ENCODE assay signal across 8 cellular contexts in the genomic region with DNA sequence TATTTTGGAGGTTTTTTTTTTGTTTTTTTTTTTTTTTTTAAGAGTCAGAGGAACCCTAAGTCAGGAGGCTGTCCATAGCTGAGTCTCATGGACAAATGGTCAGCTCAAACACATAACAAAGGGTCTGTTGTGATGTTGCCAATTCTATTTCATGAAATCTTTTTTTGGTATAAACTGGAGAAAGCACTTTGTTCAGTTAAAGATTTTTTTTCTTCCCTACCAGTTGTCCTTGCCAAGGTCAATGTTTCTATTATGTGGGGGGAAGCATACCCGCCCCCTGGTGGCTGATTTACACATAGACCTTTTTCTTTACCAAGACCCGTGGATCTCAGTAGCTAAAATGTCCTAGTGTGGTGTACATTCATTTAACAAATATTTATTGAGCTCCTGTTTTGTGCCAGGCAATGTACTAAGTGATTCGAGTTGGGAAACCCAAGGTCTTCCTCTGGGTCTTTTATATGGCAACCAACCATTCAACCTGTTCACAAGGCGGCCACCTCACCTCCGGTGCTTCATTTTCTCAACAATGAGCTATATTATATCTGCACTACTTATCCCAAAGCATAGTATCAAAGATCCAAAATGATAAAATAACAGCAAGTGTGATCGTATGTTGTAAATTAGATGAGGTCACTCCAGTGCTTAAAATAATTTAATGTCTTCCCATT.
DNase-seq lines count a peak whose midpoint lies in the region; ATAC-seq and TF ChIP-seq lines count a peak whose summit lies in the region.

No MANE protein-coding gene starts in this region.

- no peaks in the 10 kb centered on the region for H3K36me3 ChIP-seq in fibroblast of lung (ENCODE audit: control insufficient read depth, insufficient read depth, low read length)

- H3K27ac ChIP-seq in fibroblast of lung (ENCODE audit: insufficient read depth, low read length): no peak overlapping the region

- DNase-seq in COLO668 (lab: John Stamatoyannopoulos, UW; ENCODE audit: unreplicated experiment): peak; percentile 27
- peak; percentile 53 for DNase-seq in GM13976 (ENCODE audit: low spot score)
- peak; percentile 65 for DNase-seq in HuH-7 (ENCODE audit: low spot score)
- DNase-seq in fibroblast of lung (ENCODE audit: low read depth in 2 of 2): peak; percentile 50 to 65
- DNase-seq in omental fat pad (ENCODE audit: low spot score): peak; percentile 56
- no peak for DNase-seq in DMS79 (lab: John Stamatoyannopoulos, UW)

- H3K79me2 ChIP-seq in fibroblast of lung (ENCODE audit: control insufficient read depth, insufficient read depth, low read length): no peaks in the 10 kb centered on the region

- H3K9ac ChIP-seq in fibroblast of lung (ENCODE audit: insufficient read depth, low read length): no peak overlapping the region

- H4K20me1 ChIP-seq in fibroblast of lung (ENCODE audit: control insufficient read depth, extremely low read depth, insufficient read depth, low read length): no peaks in the 10 kb centered on the region

- no peaks in the 10 kb centered on the region for H3K9me3 ChIP-seq in fibroblast of lung (ENCODE audit: control insufficient read depth, insufficient read depth, low read depth, low read length)

- peak; percentile 35 for TF ChIP-seq CTCF in GM13976 (IDR thresholded peaks at IDR 0.05; ENCODE audit: borderline replicate concordance, control extremely low read depth, extremely low read depth, insufficient read depth, missing control alignments)
- TF ChIP-seq CTCF in fibroblast of lung (conservative IDR thresholded peaks at IDR 0.05 in 1 of 2, IDR thresholded peaks at IDR 0.05 in 1 of 2; ENCODE audit: low read depth in 1 of 2, low read length in 2 of 2): peak; percentile 43 to 61
- TF ChIP-seq CTCF in omental fat pad (IDR thresholded peaks at IDR 0.05): no peak

- no peak overlapping the region for H3K4me3 ChIP-seq in fibroblast of lung (replicated peaks in 1 of 4; ENCODE audit: control extremely low read depth in 1 of 4, insufficient read depth in 1 of 4, low read depth in 3 of 4, low read length in 4 of 4)

- peak; percentile 85 for ATAC-seq in SK-N-SH treated with all-trans-retinoic acid at 6 μM for 48 hours
- no peak for ATAC-seq in omental fat pad (ENCODE audit: low FRiP score)
- ATAC-seq in GM19328 (IDR thresholded peaks at IDR 0.05; ENCODE audit: unreplicated experiment): no peak

- no peak overlapping the region for H2AFZ ChIP-seq in fibroblast of lung (ENCODE audit: low read length)

- in situ Hi-C loops in GM13976 (cut with MboI; ENCODE audit: low sequenced_read_pairs, unreplicated experiment): no loop called here

- H3K4me2 ChIP-seq in fibroblast of lung (ENCODE audit: extremely low read depth, insufficient read depth, low read length): no peak overlapping the region

- no peaks in the 10 kb centered on the region for H3K4me1 ChIP-seq in fibroblast of lung (ENCODE audit: control insufficient read depth, extremely low read depth, insufficient read depth, low read length)

- no peaks in the 10 kb centered on the region for H3K27me3 ChIP-seq in fibroblast of lung (ENCODE audit: control insufficient read depth, insufficient read depth, low read length)

TF ChIP-seq in SK-N-SH treated with all-trans-retinoic acid at 6 μM for 48 hours, 23 proteins besides CTCF, POLR2A, EP300 and RAD21:
- no peak for TF ChIP-seq TCF4 (CRISPR knock-in tag; IDR thresholded peaks at IDR 0.05; ENCODE audit: borderline replicate concordance)
- no peak for TF ChIP-seq RARB (CRISPR knock-in tag; IDR thresholded peaks at IDR 0.05)
- TF ChIP-seq ZNF70 (CRISPR knock-in tag; IDR thresholded peaks at IDR 0.05): no peak
- TF ChIP-seq TOX (CRISPR knock-in tag; IDR thresholded peaks at IDR 0.05; ENCODE audit: borderline replicate concordance): no peak
- TF ChIP-seq ZNF8 (CRISPR knock-in tag; IDR thresholded peaks at IDR 0.05): no peak
- TF ChIP-seq, protein P1, sequence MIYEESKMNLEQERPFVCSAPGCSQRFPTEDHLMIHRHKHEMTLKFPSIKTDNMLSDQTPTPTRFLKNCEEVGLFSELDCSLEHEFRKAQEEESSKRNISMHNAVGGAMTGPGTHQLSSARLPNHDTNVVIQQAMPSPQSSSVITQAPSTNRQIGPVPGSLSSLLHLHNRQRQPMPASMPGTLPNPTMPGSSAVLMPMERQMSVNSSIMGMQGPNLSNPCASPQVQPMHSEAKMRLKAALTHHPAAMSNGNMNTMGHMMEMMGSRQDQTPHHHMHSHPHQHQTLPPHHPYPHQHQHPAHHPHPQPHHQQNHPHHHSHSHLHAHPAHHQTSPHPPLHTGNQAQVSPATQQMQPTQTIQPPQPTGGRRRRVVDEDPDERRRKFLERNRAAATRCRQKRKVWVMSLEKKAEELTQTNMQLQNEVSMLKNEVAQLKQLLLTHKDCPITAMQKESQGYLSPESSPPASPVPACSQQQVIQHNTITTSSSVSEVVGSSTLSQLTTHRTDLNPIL (CRISPR knock-in tag; IDR thresholded peaks at IDR 0.05; ENCODE audit: low read depth): no peak
- TF ChIP-seq ARNTL (CRISPR knock-in tag; IDR thresholded peaks at IDR 0.05; ENCODE audit: borderline replicate concordance, low read depth): no peak
- TF ChIP-seq, protein P2, sequence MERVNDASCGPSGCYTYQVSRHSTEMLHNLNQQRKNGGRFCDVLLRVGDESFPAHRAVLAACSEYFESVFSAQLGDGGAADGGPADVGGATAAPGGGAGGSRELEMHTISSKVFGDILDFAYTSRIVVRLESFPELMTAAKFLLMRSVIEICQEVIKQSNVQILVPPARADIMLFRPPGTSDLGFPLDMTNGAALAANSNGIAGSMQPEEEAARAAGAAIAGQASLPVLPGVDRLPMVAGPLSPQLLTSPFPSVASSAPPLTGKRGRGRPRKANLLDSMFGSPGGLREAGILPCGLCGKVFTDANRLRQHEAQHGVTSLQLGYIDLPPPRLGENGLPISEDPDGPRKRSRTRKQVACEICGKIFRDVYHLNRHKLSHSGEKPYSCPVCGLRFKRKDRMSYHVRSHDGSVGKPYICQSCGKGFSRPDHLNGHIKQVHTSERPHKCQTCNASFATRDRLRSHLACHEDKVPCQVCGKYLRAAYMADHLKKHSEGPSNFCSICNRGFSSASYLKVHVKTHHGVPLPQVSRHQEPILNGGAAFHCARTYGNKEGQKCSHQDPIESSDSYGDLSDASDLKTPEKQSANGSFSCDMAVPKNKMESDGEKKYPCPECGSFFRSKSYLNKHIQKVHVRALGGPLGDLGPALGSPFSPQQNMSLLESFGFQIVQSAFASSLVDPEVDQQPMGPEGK (CRISPR knock-in tag; IDR thresholded peaks at IDR 0.05; ENCODE audit: borderline replicate concordance): no peak
- no peak for TF ChIP-seq ZFP3 (CRISPR knock-in tag; IDR thresholded peaks at IDR 0.05)
- TF ChIP-seq, protein P3, sequence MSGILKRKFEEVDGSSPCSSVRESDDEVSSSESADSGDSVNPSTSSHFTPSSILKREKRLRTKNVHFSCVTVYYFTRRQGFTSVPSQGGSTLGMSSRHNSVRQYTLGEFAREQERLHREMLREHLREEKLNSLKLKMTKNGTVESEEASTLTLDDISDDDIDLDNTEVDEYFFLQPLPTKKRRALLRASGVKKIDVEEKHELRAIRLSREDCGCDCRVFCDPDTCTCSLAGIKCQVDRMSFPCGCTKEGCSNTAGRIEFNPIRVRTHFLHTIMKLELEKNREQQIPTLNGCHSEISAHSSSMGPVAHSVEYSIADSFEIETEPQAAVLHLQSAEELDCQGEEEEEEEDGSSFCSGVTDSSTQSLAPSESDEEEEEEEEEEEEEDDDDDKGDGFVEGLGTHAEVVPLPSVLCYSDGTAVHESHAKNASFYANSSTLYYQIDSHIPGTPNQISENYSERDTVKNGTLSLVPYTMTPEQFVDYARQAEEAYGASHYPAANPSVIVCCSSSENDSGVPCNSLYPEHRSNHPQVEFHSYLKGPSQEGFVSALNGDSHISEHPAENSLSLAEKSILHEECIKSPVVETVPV (CRISPR knock-in tag; IDR thresholded peaks at IDR 0.05): no peak
- no peak for TF ChIP-seq ZC3H10 (CRISPR knock-in tag; IDR thresholded peaks at IDR 0.05)
- TF ChIP-seq PPARA (CRISPR knock-in tag; IDR thresholded peaks at IDR 0.05; ENCODE audit: borderline replicate concordance): no peak
- TF ChIP-seq ZNF565 (CRISPR knock-in tag; conservative IDR thresholded peaks at IDR 0.05; ENCODE audit: low read depth): no peak
- TF ChIP-seq, protein P4, sequence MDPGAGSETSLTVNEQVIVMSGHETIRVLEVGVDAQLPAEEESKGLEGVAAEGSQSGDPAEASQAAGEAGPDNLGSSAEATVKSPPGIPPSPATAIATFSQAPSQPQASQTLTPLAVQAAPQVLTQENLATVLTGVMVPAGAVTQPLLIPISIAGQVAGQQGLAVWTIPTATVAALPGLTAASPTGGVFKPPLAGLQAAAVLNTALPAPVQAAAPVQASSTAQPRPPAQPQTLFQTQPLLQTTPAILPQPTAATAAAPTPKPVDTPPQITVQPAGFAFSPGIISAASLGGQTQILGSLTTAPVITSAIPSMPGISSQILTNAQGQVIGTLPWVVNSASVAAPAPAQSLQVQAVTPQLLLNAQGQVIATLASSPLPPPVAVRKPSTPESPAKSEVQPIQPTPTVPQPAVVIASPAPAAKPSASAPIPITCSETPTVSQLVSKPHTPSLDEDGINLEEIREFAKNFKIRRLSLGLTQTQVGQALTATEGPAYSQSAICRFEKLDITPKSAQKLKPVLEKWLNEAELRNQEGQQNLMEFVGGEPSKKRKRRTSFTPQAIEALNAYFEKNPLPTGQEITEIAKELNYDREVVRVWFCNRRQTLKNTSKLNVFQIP (CRISPR knock-in tag; IDR thresholded peaks at IDR 0.05; ENCODE audit: borderline replicate concordance, low read depth): no peak
- no peak for TF ChIP-seq OSR1 (CRISPR knock-in tag; IDR thresholded peaks at IDR 0.05)

Comparison
In these comparisons a context has a peak if more than half of its experiments do, and no peak if none do; other contexts are left out.
1. CTCF ChIP-seq: peak in GM13976 (single experiment) and fibroblast of lung (2 of 2); none in omental fat pad (0 of 3).